11 cellular contexts compared by ENCODE assay signal in genomic region chr12:108839890-108840230, GRCh38. TPM values are rescaled to one million over a fixed set of nuclear protein-coding genes. Genes with fewer than 3 reads are reported as not detected.
A peak's percentile ranks its signal among the peaks of the same experiment; 100 is the strongest.
DNase-seq lines count a peak whose midpoint lies in the region; ATAC-seq, FAIRE-seq and TF ChIP-seq lines count a peak whose summit lies in the region.
"Had no signal": no experiment of that assay in that cellular context is flagged by ENCODE, and none has a peak within 500 bp of the region (broad histone marks: within the 10 kb centered on the region; RNA-seq: fewer than 3 reads in every experiment).

No MANE protein-coding gene starts in this region.

- H3K9me3 ChIP-seq in SJSA1 (replicated peaks) (no peaks in the 10 kb centered on the region), esophagus (ENCODE audit: control insufficient read depth in 2 of 2, insufficient read depth in 1 of 2, low read depth in 1 of 2, low read length in 1 of 2) (no peaks in the 10 kb centered on the region), pancreas (no peaks in the 10 kb centered on the region)

- WGBS in esophagus, 2 donors: 75 to 78% methylated on average over 10 of the region's 10 CpGs
- WGBS in pancreas, 2 donors: 76 to 80% methylated on average over 10 of the region's 10 CpGs

- ATAC-seq in pancreas: peak in 2 of 4 donors; percentile 7 to 28
- no peak for ATAC-seq in GM18502 (IDR thresholded peaks at IDR 0.05; ENCODE audit: poor library complexity, unreplicated experiment)
- ATAC-seq in HG03135 (IDR thresholded peaks at IDR 0.05; ENCODE audit: unreplicated experiment): no peak

- no peak overlapping the region for H3K4me3 ChIP-seq in SJSA1
- H3K4me3 ChIP-seq in esophagus (ENCODE audit: low read depth in 1 of 2, low read length in 2 of 2): no peak overlapping the region
- no peak overlapping the region for H3K4me3 ChIP-seq in pancreas

- H3K27me3 ChIP-seq in SJSA1 (replicated peaks) (no peaks in the 10 kb centered on the region), esophagus (ENCODE audit: control insufficient read depth in 1 of 2, insufficient read depth in 2 of 2, low read length in 2 of 2) (no peaks in the 10 kb centered on the region), pancreas (no peaks in the 10 kb centered on the region)

- TF ChIP-seq CTCF in pancreas (IDR thresholded peaks at IDR 0.05): no peak
- no peak for TF ChIP-seq CTCF in progenitor cell of endocrine pancreas (IDR thresholded peaks at IDR 0.05; ENCODE audit: unreplicated experiment)

- DNase-seq in CD1c-positive myeloid dendritic cell (ENCODE audit: extremely low spot score): peak; percentile 78
- DNase-seq in SJSA1 (ENCODE audit: low read depth in 1 of 2, low spot score in 2 of 2): peak in 1 of 2 experiments; percentile 66
- DNase-seq in pancreas: no peak
- DNase-seq in progenitor cell of endocrine pancreas (ENCODE audit: low spot score, unreplicated experiment): no peak
- DNase-seq in NCI-H1694 (lab: John Stamatoyannopoulos, UW): no peak
- DNase-seq: DMS79 had no signal

- no peak overlapping the region for H3K4me3 Mint-ChIP-seq in progenitor cell of endocrine pancreas (ENCODE audit: low read depth)

- peaks cover 71% of the 10 kb centered on the region for H3K36me3 ChIP-seq in SJSA1
- peaks cover 0 to under 1% of the 10 kb centered on the region in 2 donors for H3K36me3 ChIP-seq in esophagus (ENCODE audit: control insufficient read depth in 2 of 2, insufficient read depth in 2 of 2, low read length in 1 of 2)
- H3K36me3 ChIP-seq in pancreas: no peaks in the 10 kb centered on the region

- no peak overlapping the region for H3K27ac Mint-ChIP-seq in progenitor cell of endocrine pancreas

- intact Hi-C loops in pancreas (cut with DNase I): no loop called here

- H3K4me1 ChIP-seq in SJSA1 (replicated peaks) (peaks cover 88% of the 10 kb centered on the region), esophagus (ENCODE audit: control insufficient read depth in 2 of 2, insufficient read depth in 2 of 2, low read length in 1 of 2) (peaks cover 13 to 18% of the 10 kb centered on the region in 2 donors), pancreas (peaks cover 13 to 29% (median 15%) of the 10 kb centered on the region in 3 donors)

- H3K36me3 Mint-ChIP-seq in progenitor cell of endocrine pancreas (ENCODE audit: insufficient read depth): peaks cover 12% of the 10 kb centered on the region

- peak overlapping the region; percentile 99 for H3K27ac ChIP-seq in SJSA1
- peak overlapping the region; percentile 86 to 94 for H3K27ac ChIP-seq in esophagus (ENCODE audit: low read depth in 2 of 2, low read length in 1 of 2)
- peak overlapping the region in 3 of 4 donors; percentile 30 to 76 (median 73) for H3K27ac ChIP-seq in pancreas

- no peaks in the 10 kb centered on the region for H3K9me3 Mint-ChIP-seq in progenitor cell of endocrine pancreas (ENCODE audit: low read depth)
- H3K9me3 Mint-ChIP-seq: activated naive CD4-positive, alpha-beta T cell treated with anti-CD3 and anti-CD28 coated beads, Interleukin-2, amount 50 U/mL, for 24 hours had no signal

- H3K27me3 Mint-ChIP-seq in progenitor cell of endocrine pancreas: no peaks in the 10 kb centered on the region
- H3K27me3 Mint-ChIP-seq: activated naive CD4-positive, alpha-beta T cell treated with anti-CD3 and anti-CD28 coated beads, Interleukin-2, amount 50 U/mL, for 24 hours had no signal

- H3K4me1 Mint-ChIP-seq in progenitor cell of endocrine pancreas (ENCODE audit: low read depth): peaks cover 3% of the 10 kb centered on the region

- no peak for FAIRE-seq in pancreas (lab: Jason Lieb, UNC)

RNA-seq across cellular contexts. Expression of gene SSH1, which starts 17.5 kb away (rescaled TPM):
- 7.1 and 16.3 TPM in 2 replicates for total RNA-seq in SJSA1 (2014; rRNA removed; shearing (Covaris generic))
- polyA plus RNA-seq in esophagus (1 to 10 TPM; 3.1 to 4.7 TPM), pancreas (1 to 10 TPM; 3.7 to 4.6 TPM)
- total RNA-seq in pancreas (10 to 100 TPM in 2 of 6 donors, 1 to 10 TPM in 4; 8.2 to 22.1 (median 9.7) TPM), progenitor cell of endocrine pancreas (37.2 and 38.8 TPM in 2 replicates)

RNA-seq across cellular contexts. Expression of gene DAO, which starts 40.0 kb away (rescaled TPM):
- not detected in 2 replicates for total RNA-seq in SJSA1 (2014; rRNA removed; shearing (Covaris generic))
- polyA plus RNA-seq in esophagus: not detected
- not detected for total RNA-seq in pancreas
- polyA plus RNA-seq in pancreas: not detected
- not detected in 2 replicates for total RNA-seq in progenitor cell of endocrine pancreas
- total RNA-seq: RPMI7951 had no signal
